In the genomic region with DNA sequence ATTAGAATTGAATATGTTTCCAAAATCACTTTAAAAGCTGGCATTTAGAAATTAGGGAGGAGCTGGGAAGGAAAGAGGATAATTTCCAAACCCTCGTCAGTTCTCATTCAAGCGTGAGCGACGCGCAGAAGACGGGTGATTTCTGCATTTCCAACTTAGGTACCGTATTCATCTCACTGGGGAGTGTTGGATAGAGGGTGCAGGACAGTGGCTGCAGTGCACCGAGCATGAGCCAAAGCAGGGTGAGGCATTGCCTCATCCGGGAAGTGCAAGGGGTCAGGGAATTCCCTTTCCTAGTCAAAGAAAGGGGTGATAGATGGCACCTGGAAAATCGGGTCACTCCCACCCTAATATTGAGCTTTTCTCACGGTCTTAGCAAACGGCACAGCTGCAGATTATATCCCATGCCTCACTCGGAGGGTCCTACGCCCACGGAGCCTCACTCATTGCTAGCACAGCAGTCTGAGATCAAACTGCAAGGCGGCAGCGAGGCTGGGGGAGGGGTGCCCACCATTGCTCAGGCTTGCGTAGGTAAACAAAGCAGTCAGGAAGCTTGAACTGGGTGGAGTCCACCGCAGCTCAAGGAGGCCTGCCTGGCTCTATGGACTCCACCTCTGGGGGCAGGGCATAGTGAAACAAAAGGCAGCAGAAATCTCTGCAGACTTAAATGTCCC, we compare ENCODE assay signal across 8 cellular contexts.
DNase-seq lines count a peak whose midpoint lies in the region; ATAC-seq and TF ChIP-seq lines count a peak whose summit lies in the region.
"Not testable (repeated sequence)": the region's sequence is repeated elsewhere in the genome, so short reads cannot be mapped to it uniquely, and the experiment has no call there.

No MANE protein-coding gene starts in this region.

- 49 to 53% methylated on average over 19 of the region's 19 CpGs for WGBS in heart right ventricle, 2 donors

- H3F3A ChIP-seq in MM.1S (ENCODE audit: insufficient read depth, low read length); neural progenitor cell (ENCODE audit: low read depth): not testable (repeated sequence)

- peak; percentile 52 to 96 (median 90) for DNase-seq in CD4-positive, CD25-positive, alpha-beta regulatory T cell
- DNase-seq in MM.1S, result peak; percentile 61
- peak; percentile 39 to 92 (median 66) for DNase-seq in T-helper 1 cell
- peak; percentile 91 for DNase-seq in activated CD8-positive, alpha-beta memory T cell treated with anti-CD3 and anti-CD28 coated beads, Interleukin-2, amount 10 ng/mL, durations not matched to agents 7 days and 5 days
- DNase-seq in activated naive CD8-positive, alpha-beta T cell treated with anti-CD3 and anti-CD28 coated beads, Interleukin-2, amount 10 ng/mL, durations not matched to agents 7 days and 5 days, result peak; percentile 71
- peak; percentile 15 to 17 for DNase-seq in heart right ventricle
- peak; percentile 80 for DNase-seq in neural progenitor cell (ENCODE audit: low spot score)
- DNase-seq in stimulated activated CD8-positive, alpha-beta memory T cell treated with anti-CD3 and anti-CD28 coated beads, Interleukin-15, amount 100 ng/mL, for 48 hours (ENCODE audit: low read depth in 2 of 2), result peak; percentile 29 to 57

- ATAC-seq in CD4-positive, CD25-positive, alpha-beta regulatory T cell (ENCODE audit: low read depth in 2 of 2), result peak in 1 of 2 donors; percentile 70
- not testable (repeated sequence) for ATAC-seq in activated CD8-positive, alpha-beta memory T cell treated with anti-CD3 and anti-CD28 coated beads, Interleukin-2, amount 10 ng/mL, durations not matched to agents 7 days and 5 days; activated naive CD8-positive, alpha-beta T cell treated with anti-CD3 and anti-CD28 coated beads, Interleukin-2, amount 10 ng/mL, durations not matched to agents 7 days and 5 days (ENCODE audit: low read depth); heart right ventricle

- POLR2A ChIA-PET in activated naive CD8-positive, alpha-beta T cell treated with anti-CD3 and anti-CD28 coated beads, Interleukin-2, amount 10 ng/mL, durations not matched to agents 7 days and 5 days (lab: Charles Lee), result interaction anchor here (1.0 to 2.7 kb wide), 5 partner anchors 10 to 114 kb away, joined by 4 to 12 read pairs (median 7); a partner anchor contains a TSS

- TF ChIP-seq CTCF in MM.1S (IDR thresholded peaks at IDR 0.05; ENCODE audit: low read length); heart right ventricle (IDR thresholded peaks at IDR 0.05); neural progenitor cell (IDR thresholded peaks at IDR 0.05): not testable (repeated sequence)

- H3K4me1 ChIP-seq in CD4-positive, CD25-positive, alpha-beta regulatory T cell (ENCODE audit: control insufficient read depth, insufficient read depth, low read length, poor library complexity, severe bottlenecking), result peaks cover 43% of the 10 kb centered on the region
- not testable (repeated sequence) for H3K4me1 ChIP-seq in MM.1S (ENCODE audit: low read length); heart right ventricle
- H3K4me1 ChIP-seq in neural progenitor cell, result peaks cover 13% of the 10 kb centered on the region

- H3K9ac ChIP-seq in MM.1S (ENCODE audit: low read length); neural progenitor cell: not testable (repeated sequence)

- peak overlapping the region; percentile 56 for H2AFZ ChIP-seq in MM.1S (ENCODE audit: low read length)
- H2AFZ ChIP-seq in neural progenitor cell (replicated peaks), result peak overlapping the region; percentile 78

- H3K27me3 ChIP-seq in CD4-positive, CD25-positive, alpha-beta regulatory T cell (ENCODE audit: control insufficient read depth, insufficient read depth, low read length); MM.1S (replicated peaks; ENCODE audit: insufficient read depth, low read length); heart right ventricle; neural progenitor cell: not testable (repeated sequence)

- H3K9me2 ChIP-seq in MM.1S (replicated peaks; ENCODE audit: insufficient read depth, low read length), result not testable (repeated sequence)

- not testable (repeated sequence) for H4K20me1 ChIP-seq in MM.1S (ENCODE audit: insufficient read depth, low read length); neural progenitor cell (ENCODE audit: low read depth)

- intact Hi-C loops in heart right ventricle (cut with DNase I), result not testable (repeated sequence)

- H3K9me3 ChIP-seq in CD4-positive, CD25-positive, alpha-beta regulatory T cell (ENCODE audit: control insufficient read depth in 2 of 2, low read length in 2 of 2); MM.1S (replicated peaks; ENCODE audit: insufficient read depth, low read length); heart right ventricle; neural progenitor cell (ENCODE audit: low read depth): not testable (repeated sequence)

- H3K27ac Mint-ChIP-seq in CD4-positive, CD25-positive, alpha-beta regulatory T cell, result peak overlapping the region; percentile 96 to 98 (median 98)
- peak overlapping the region; percentile 82 for H3K27ac Mint-ChIP-seq in activated CD8-positive, alpha-beta memory T cell treated with anti-CD3 and anti-CD28 coated beads, Interleukin-2, amount 10 ng/mL, durations not matched to agents 7 days and 5 days
- H3K27ac Mint-ChIP-seq in activated naive CD8-positive, alpha-beta T cell treated with anti-CD3 and anti-CD28 coated beads, Interleukin-2, amount 10 ng/mL, durations not matched to agents 7 days and 5 days, result peak overlapping the region; percentile 94
- H3K27ac Mint-ChIP-seq in neural progenitor cell, result peak overlapping the region; percentile 87

- peak overlapping the region; percentile 85 to 88 (median 87) for H3K4me3 Mint-ChIP-seq in CD4-positive, CD25-positive, alpha-beta regulatory T cell
- H3K4me3 Mint-ChIP-seq in activated CD8-positive, alpha-beta memory T cell treated with anti-CD3 and anti-CD28 coated beads, Interleukin-2, amount 10 ng/mL, durations not matched to agents 7 days and 5 days, result peak overlapping the region; percentile 71
- peak overlapping the region; percentile 84 for H3K4me3 Mint-ChIP-seq in activated naive CD8-positive, alpha-beta T cell treated with anti-CD3 and anti-CD28 coated beads, Interleukin-2, amount 10 ng/mL, durations not matched to agents 7 days and 5 days
- H3K4me3 Mint-ChIP-seq in neural progenitor cell, result peak overlapping the region; percentile 27

- peaks cover 20% of the 10 kb centered on the region for H3K36me3 Mint-ChIP-seq in CD4-positive, CD25-positive, alpha-beta regulatory T cell
- peaks cover 11% of the 10 kb centered on the region for H3K36me3 Mint-ChIP-seq in activated CD8-positive, alpha-beta memory T cell treated with anti-CD3 and anti-CD28 coated beads, Interleukin-2, amount 10 ng/mL, durations not matched to agents 7 days and 5 days
- H3K36me3 Mint-ChIP-seq in activated naive CD8-positive, alpha-beta T cell treated with anti-CD3 and anti-CD28 coated beads, Interleukin-2, amount 10 ng/mL, durations not matched to agents 7 days and 5 days, result peaks cover 11% of the 10 kb centered on the region
- H3K36me3 Mint-ChIP-seq in neural progenitor cell, result not testable (repeated sequence)

- H3K27ac ChIP-seq in CD4-positive, CD25-positive, alpha-beta regulatory T cell (ENCODE audit: insufficient read depth, low read length, poor library complexity, severe bottlenecking), result peak overlapping the region; percentile 72
- not testable (repeated sequence) for H3K27ac ChIP-seq in MM.1S (ENCODE audit: low read length); neural progenitor cell
- H3K27ac ChIP-seq in heart right ventricle, result peak overlapping the region in 2 of 10 donors; percentile 15 to 40

- peaks cover 39 to 66% (median 51%) of the 10 kb centered on the region in 4 donors for H3K4me1 Mint-ChIP-seq in CD4-positive, CD25-positive, alpha-beta regulatory T cell
- H3K4me1 Mint-ChIP-seq in activated CD8-positive, alpha-beta memory T cell treated with anti-CD3 and anti-CD28 coated beads, Interleukin-2, amount 10 ng/mL, durations not matched to agents 7 days and 5 days, result peaks cover 43% of the 10 kb centered on the region
- H3K4me1 Mint-ChIP-seq in activated naive CD8-positive, alpha-beta T cell treated with anti-CD3 and anti-CD28 coated beads, Interleukin-2, amount 10 ng/mL, durations not matched to agents 7 days and 5 days, result peaks cover 39% of the 10 kb centered on the region
- H3K4me1 Mint-ChIP-seq in neural progenitor cell, result not testable (repeated sequence)

- not testable (repeated sequence) for H3K36me3 ChIP-seq in CD4-positive, CD25-positive, alpha-beta regulatory T cell (ENCODE audit: control insufficient read depth, insufficient read depth, low read length); MM.1S (replicated peaks; ENCODE audit: insufficient read depth, low read length); heart right ventricle; neural progenitor cell

- peaks cover 0 to 37% (median 8%) of the 10 kb centered on the region in 7 donors for H3K9me3 Mint-ChIP-seq in CD4-positive, CD25-positive, alpha-beta regulatory T cell
- H3K9me3 Mint-ChIP-seq in activated CD8-positive, alpha-beta memory T cell treated with anti-CD3 and anti-CD28 coated beads, Interleukin-2, amount 10 ng/mL, durations not matched to agents 7 days and 5 days (ENCODE audit: low read depth); activated naive CD8-positive, alpha-beta T cell treated with anti-CD3 and anti-CD28 coated beads, Interleukin-2, amount 10 ng/mL, durations not matched to agents 7 days and 5 days; neural progenitor cell: not testable (repeated sequence)

- not testable (repeated sequence) for H3K79me2 ChIP-seq in MM.1S (ENCODE audit: low read length); neural progenitor cell (ENCODE audit: low read depth)

- H3K27me3 Mint-ChIP-seq in CD4-positive, CD25-positive, alpha-beta regulatory T cell; activated CD8-positive, alpha-beta memory T cell treated with anti-CD3 and anti-CD28 coated beads, Interleukin-2, amount 10 ng/mL, durations not matched to agents 7 days and 5 days; activated naive CD8-positive, alpha-beta T cell treated with anti-CD3 and anti-CD28 coated beads, Interleukin-2, amount 10 ng/mL, durations not matched to agents 7 days and 5 days; neural progenitor cell (ENCODE audit: insufficient read depth, low read depth): not testable (repeated sequence)

- CTCF ChIA-PET in activated CD8-positive, alpha-beta memory T cell treated with anti-CD3 and anti-CD28 coated beads, Interleukin-2, amount 10 ng/mL, durations not matched to agents 7 days and 5 days (lab: Charles Lee), result interaction anchor here (1.0 to 2.4 kb wide), 11 partner anchors 9 to 717 kb away, joined by 3 to 9 read pairs (median 3); no protein-coding TSS in a partner anchor

- H3K4me2 ChIP-seq in MM.1S (ENCODE audit: low read depth, low read length) (peak overlapping the region; percentile 32; the same call in 1 of the 2 replicates), neural progenitor cell (peak overlapping the region; percentile 69)

- H3K4me3 ChIP-seq in CD4-positive, CD25-positive, alpha-beta regulatory T cell (ENCODE audit: low read depth, low read length), result peak overlapping the region; percentile 54
- H3K4me3 ChIP-seq in MM.1S (ENCODE audit: low read length) (peak overlapping the region; percentile 33; the same call in 1 of the 2 replicates), heart right ventricle (peak overlapping the region in 6 of 10 donors; percentile 14 to 44 (median 30)), neural progenitor cell (peak overlapping the region; percentile 23)

Comparison
In these comparisons a context has a peak if more than half of its experiments do, and no peak if none do; other contexts are left out.
1. DNase-seq: peak in every context shown above with its lines; median percentile 91 in activated CD8-positive, alpha-beta memory T cell treated with anti-CD3 and anti-CD28 coated beads, Interleukin-2, amount 10 ng/mL, durations not matched to agents 7 days and 5 days; 90 in CD4-positive, CD25-positive, alpha-beta regulatory T cell; 80 in neural progenitor cell; 71 in activated naive CD8-positive, alpha-beta T cell treated with anti-CD3 and anti-CD28 coated beads, Interleukin-2, amount 10 ng/mL, durations not matched to agents 7 days and 5 days; 66 in T-helper 1 cell; 61 in MM.1S; 43 in stimulated activated CD8-positive, alpha-beta memory T cell treated with anti-CD3 and anti-CD28 coated beads, Interleukin-15, amount 100 ng/mL, for 48 hours; 16 in heart right ventricle.
2. H3K4me3 Mint-ChIP-seq: peak in every context shown above with its lines; median percentile 87 in CD4-positive, CD25-positive, alpha-beta regulatory T cell; 84 in activated naive CD8-positive, alpha-beta T cell treated with anti-CD3 and anti-CD28 coated beads, Interleukin-2, amount 10 ng/mL, durations not matched to agents 7 days and 5 days; 71 in activated CD8-positive, alpha-beta memory T cell treated with anti-CD3 and anti-CD28 coated beads, Interleukin-2, amount 10 ng/mL, durations not matched to agents 7 days and 5 days; 27 in neural progenitor cell.